Comparison of ENCODE assay signal across 20 cellular contexts in the genomic region with DNA sequence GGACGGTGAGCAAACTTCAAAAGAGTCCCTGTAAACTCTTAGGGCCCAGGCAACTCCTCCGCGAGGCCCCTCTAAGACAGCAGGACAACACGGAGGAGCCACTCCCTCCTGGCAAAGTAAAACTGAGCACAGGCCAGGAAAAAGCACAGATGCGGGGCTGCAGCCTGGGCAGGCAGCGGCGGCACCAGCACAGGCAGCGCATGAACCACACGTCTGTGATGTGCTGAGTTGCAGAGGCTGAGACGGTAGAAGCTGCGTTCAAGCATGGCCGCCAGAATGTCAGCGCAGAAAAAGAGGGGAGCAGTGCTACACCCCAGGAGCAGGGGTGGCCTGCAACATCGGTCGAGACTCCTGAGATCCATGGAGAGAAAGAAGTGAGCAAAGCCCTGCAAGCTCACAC.
"Had no signal": no experiment of that assay in that cellular context is flagged by ENCODE, and none has a peak within 500 bp of the region (broad histone marks: within the 10 kb centered on the region; RNA-seq: fewer than 3 reads in every experiment).

No MANE protein-coding gene starts in this region.

- H3K4me1 ChIP-seq: body of pancreas, parathyroid adenoma had no signal

- H3K36me3 ChIP-seq: heart left ventricle, tibial nerve had no signal

- DNase-seq: activated CD4-positive, alpha-beta T cell treated with anti-CD3 and anti-CD28 coated beads for 48 hours; activated CD8-positive, alpha-beta memory T cell treated with anti-CD3 and anti-CD28 coated beads, Interleukin-2, amount 50 U/mL, for 4 hours; activated CD8-positive, alpha-beta T cell treated with anti-CD3 and anti-CD28 coated beads for 36 hours; activated effector memory CD4-positive, alpha-beta T cell treated with anti-CD3 and anti-CD28 coated beads, Interleukin-2, amount 50 U/mL, for 16 hours; activated T-cell treated with anti-CD3 and anti-CD28 coated beads, Interleukin-2, amount 50 U/mL, for 48 hours; amniotic stem cell; body of pancreas; cortex of kidney; effector CD4-positive, alpha-beta T cell; heart left ventricle; immature natural killer cell; stimulated activated CD4-positive, alpha-beta T cell treated with anti-CD3 and anti-CD28 coated beads, Interleukin-2, amount 100 ng/mL, for 48 hours; stimulated activated naive B cell treated with anti-CD40 and anti-IgM and Interleukin-4, amounts not matched to agents 10 μg/mL and 1 μg/mL and 100 μg/mL, for 72 hours; T-helper 2 cell had no signal

- H3K27ac Mint-ChIP-seq: activated CD8-positive, alpha-beta T cell treated with anti-CD3 and anti-CD28 coated beads for 36 hours; activated naive CD4-positive, alpha-beta T cell treated with anti-CD3 and anti-CD28 coated beads, Interleukin-2, amount 50 U/mL, for 24 hours; immature natural killer cell; stimulated activated naive B cell treated with anti-CD40 and anti-IgM and Interleukin-4, amounts not matched to agents 10 μg/mL and 1 μg/mL and 100 μg/mL, for 72 hours; WTC11 had no signal

- H3K9ac ChIP-seq: parathyroid adenoma had no signal

- ATAC-seq: activated CD8-positive, alpha-beta T cell treated with anti-CD3 and anti-CD28 coated beads for 36 hours; body of pancreas; heart left ventricle; stimulated activated naive B cell treated with anti-CD40 and anti-IgM and Interleukin-4, amounts not matched to agents 10 μg/mL and 1 μg/mL and 100 μg/mL, for 72 hours had no signal

- H3K27ac ChIP-seq: body of pancreas, parathyroid adenoma had no signal

- H3K4me3 ChIP-seq: body of pancreas, heart left ventricle, tibial nerve had no signal

- H3K79me2 ChIP-seq: parathyroid adenoma had no signal

- H3K36me3 Mint-ChIP-seq: activated naive CD4-positive, alpha-beta T cell treated with anti-CD3 and anti-CD28 coated beads, Interleukin-2, amount 50 U/mL, for 24 hours; immature natural killer cell; stimulated activated naive B cell treated with anti-CD40 and anti-IgM and Interleukin-4, amounts not matched to agents 10 μg/mL and 1 μg/mL and 100 μg/mL, for 72 hours; WTC11 had no signal

- H3K4me1 Mint-ChIP-seq: activated naive CD4-positive, alpha-beta T cell treated with anti-CD3 and anti-CD28 coated beads, Interleukin-2, amount 50 U/mL, for 24 hours; central memory CD8-positive, alpha-beta T cell; immature natural killer cell; stimulated activated naive B cell treated with anti-CD40 and anti-IgM and Interleukin-4, amounts not matched to agents 10 μg/mL and 1 μg/mL and 100 μg/mL, for 72 hours had no signal

- H3K27me3 ChIP-seq: body of pancreas, tibial nerve had no signal

- FAIRE-seq: frontal cortex had no signal

- H3K9me3 ChIP-seq: body of pancreas, heart left ventricle, tibial nerve had no signal

- H3K9me3 Mint-ChIP-seq: activated CD8-positive, alpha-beta T cell treated with anti-CD3 and anti-CD28 coated beads for 36 hours; activated naive CD4-positive, alpha-beta T cell treated with anti-CD3 and anti-CD28 coated beads, Interleukin-2, amount 50 U/mL, for 24 hours; central memory CD8-positive, alpha-beta T cell; immature natural killer cell; stimulated activated naive B cell treated with anti-CD40 and anti-IgM and Interleukin-4, amounts not matched to agents 10 μg/mL and 1 μg/mL and 100 μg/mL, for 72 hours; WTC11 had no signal

- H2AFZ ChIP-seq: parathyroid adenoma had no signal

- H3K27me3 Mint-ChIP-seq: activated naive CD4-positive, alpha-beta T cell treated with anti-CD3 and anti-CD28 coated beads, Interleukin-2, amount 50 U/mL, for 24 hours; central memory CD8-positive, alpha-beta T cell had no signal

- H3K4me3 Mint-ChIP-seq: activated CD8-positive, alpha-beta T cell treated with anti-CD3 and anti-CD28 coated beads for 36 hours; activated naive CD4-positive, alpha-beta T cell treated with anti-CD3 and anti-CD28 coated beads, Interleukin-2, amount 50 U/mL, for 24 hours; central memory CD8-positive, alpha-beta T cell; immature natural killer cell; stimulated activated naive B cell treated with anti-CD40 and anti-IgM and Interleukin-4, amounts not matched to agents 10 μg/mL and 1 μg/mL and 100 μg/mL, for 72 hours; WTC11 had no signal
